8 cellular contexts compared by ENCODE assay signal in the genomic region with DNA sequence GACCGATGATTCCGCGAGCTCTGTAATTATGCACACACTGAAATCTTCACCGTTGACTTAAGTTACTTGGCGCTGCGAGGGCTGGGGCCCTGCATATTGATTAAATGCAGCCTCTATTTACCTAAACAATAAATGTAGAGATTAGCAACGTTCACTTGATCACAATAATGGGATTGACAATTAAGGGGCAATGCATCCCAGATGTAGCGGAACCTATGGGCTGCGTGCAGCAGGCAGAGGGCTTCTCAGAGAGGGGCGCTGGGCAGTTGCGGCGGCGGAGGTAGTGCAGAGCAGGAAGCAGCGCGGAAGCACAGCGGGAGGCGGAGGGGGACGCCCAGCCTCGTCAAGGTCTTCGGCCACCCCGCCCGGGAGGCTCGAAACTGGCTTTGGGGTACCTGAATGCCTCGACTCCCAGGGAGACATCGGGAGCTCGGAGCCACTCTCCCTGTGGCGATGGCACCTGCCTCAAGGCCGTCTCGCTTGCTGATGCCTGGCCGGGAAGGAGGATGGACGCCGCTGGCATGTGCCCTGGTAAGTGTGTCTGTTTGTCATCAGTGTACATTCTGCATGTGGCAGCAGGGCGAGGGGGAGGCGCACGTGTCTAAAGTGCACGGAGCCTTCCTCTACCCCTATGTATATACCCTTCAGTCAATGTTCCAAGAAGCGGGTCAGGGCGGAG. TPM values are rescaled to one million over a fixed set of nuclear protein-coding genes. Genes with fewer than 3 reads are reported as not detected.
DNase-seq lines count a peak whose midpoint lies in the region; ATAC-seq, FAIRE-seq and TF ChIP-seq lines count a peak whose summit lies in the region.

No MANE protein-coding gene starts in this region.

- intact Hi-C loops in tibial artery (cut with DNase I; ENCODE audit: low total_unique reads) = no loop called here

- peak; percentile 47 for ATAC-seq in activated naive CD8-positive, alpha-beta T cell treated with anti-CD3 and anti-CD28 coated beads, Interleukin-2, amount 10 ng/mL, durations not matched to agents 7 days and 5 days (ENCODE audit: low read depth)
- ATAC-seq in GM19023 (IDR thresholded peaks at IDR 0.05; ENCODE audit: unreplicated experiment) (no peak), HG03378 (IDR thresholded peaks at IDR 0.05; ENCODE audit: unreplicated experiment) (no peak)

- peaks cover 0 to 16% (median 14%) of the 10 kb centered on the region in 4 donors for H3K4me1 ChIP-seq in tibial artery

- no peaks in the 10 kb centered on the region for H3K9me3 Mint-ChIP-seq in activated naive CD8-positive, alpha-beta T cell treated with anti-CD3 and anti-CD28 coated beads, Interleukin-2, amount 10 ng/mL, durations not matched to agents 7 days and 5 days

- H3K9me3 ChIP-seq in tibial artery = no peaks in the 10 kb centered on the region

- H3K27me3 Mint-ChIP-seq in activated naive CD8-positive, alpha-beta T cell treated with anti-CD3 and anti-CD28 coated beads, Interleukin-2, amount 10 ng/mL, durations not matched to agents 7 days and 5 days = peaks cover 95% of the 10 kb centered on the region

- H3K27ac Mint-ChIP-seq in activated naive CD8-positive, alpha-beta T cell treated with anti-CD3 and anti-CD28 coated beads, Interleukin-2, amount 10 ng/mL, durations not matched to agents 7 days and 5 days = no peak overlapping the region

- no peak for TF ChIP-seq POLR2A in GM12891 (IDR thresholded peaks at IDR 0.05; ENCODE audit: low read depth, low read length)

- H3K27me3 ChIP-seq in kidney epithelial cell (ENCODE audit: control insufficient read depth, insufficient read depth, low read length) (peaks cover 58% of the 10 kb centered on the region), tibial artery (peaks cover 3 to 64% of the 10 kb centered on the region in 2 donors)

- H3K4me1 Mint-ChIP-seq in activated naive CD8-positive, alpha-beta T cell treated with anti-CD3 and anti-CD28 coated beads, Interleukin-2, amount 10 ng/mL, durations not matched to agents 7 days and 5 days = peaks cover 24% of the 10 kb centered on the region

- H3K4me3 Mint-ChIP-seq in activated naive CD8-positive, alpha-beta T cell treated with anti-CD3 and anti-CD28 coated beads, Interleukin-2, amount 10 ng/mL, durations not matched to agents 7 days and 5 days = peak overlapping the region; percentile 66

- peak; percentile 40 for DNase-seq in activated T-cell treated with anti-CD3 and anti-CD28 coated beads, Interleukin-2, amount 50 U/mL, for 1 hour
- DNase-seq in activated T-cell treated with anti-CD3 and anti-CD28 coated beads for 4 hours = no peak
- DNase-seq in activated naive CD8-positive, alpha-beta T cell treated with anti-CD3 and anti-CD28 coated beads, Interleukin-2, amount 10 ng/mL, durations not matched to agents 7 days and 5 days = no peak
- DNase-seq in kidney epithelial cell (ENCODE audit: low read depth) = no peak
- no peak for DNase-seq in tibial artery
- no peak for DNase-seq in GM12891 (ENCODE audit: insufficient read length, low spot score)

- H3K4me3 ChIP-seq in kidney epithelial cell (ENCODE audit: low read depth, low read length) = peak overlapping the region; percentile 28
- H3K4me3 ChIP-seq in tibial artery = peak overlapping the region; percentile 37 to 53

- no peak for FAIRE-seq in GM12891 (lab: Jason Lieb, UNC)

- H3K36me3 ChIP-seq in kidney epithelial cell (ENCODE audit: control insufficient read depth, insufficient read depth, low read length) (no peaks in the 10 kb centered on the region), tibial artery (no peaks in the 10 kb centered on the region)

- H3K27ac ChIP-seq in tibial artery = no peak overlapping the region

- H3K36me3 Mint-ChIP-seq in activated naive CD8-positive, alpha-beta T cell treated with anti-CD3 and anti-CD28 coated beads, Interleukin-2, amount 10 ng/mL, durations not matched to agents 7 days and 5 days = no peaks in the 10 kb centered on the region

- POLR2A ChIA-PET in activated naive CD8-positive, alpha-beta T cell treated with anti-CD3 and anti-CD28 coated beads, Interleukin-2, amount 10 ng/mL, durations not matched to agents 7 days and 5 days (lab: Charles Lee) = no interaction called here

- TF ChIP-seq CTCF in kidney epithelial cell (IDR thresholded peaks at IDR 0.05; ENCODE audit: insufficient read depth, low read length, poor library complexity, severe bottlenecking) (no peak), tibial artery (IDR thresholded peaks at IDR 0.05) (no peak)

TF ChIP-seq in GM12891, 5 proteins besides CTCF, POLR2A, EP300 and RAD21:
- TF ChIP-seq TAF1 (IDR thresholded peaks at IDR 0.05; ENCODE audit: low read depth, low read length) (no peak), POLR2AphosphoS5 (IDR thresholded peaks at IDR 0.05; ENCODE audit: low read depth, low read length) (no peak), SPI1 (IDR thresholded peaks at IDR 0.05; ENCODE audit: low read depth, low read length) (no peak), POU2F2 (IDR thresholded peaks at IDR 0.05; ENCODE audit: low read depth, low read length) (no peak), PAX5 (IDR thresholded peaks at IDR 0.05; ENCODE audit: insufficient read depth, low read length, severe bottlenecking) (no peak)

RNA-seq across cellular contexts. Expression of a gene that starts 7.7 kb away (rescaled TPM):
- total RNA-seq in activated naive CD8-positive, alpha-beta T cell treated with anti-CD3 and anti-CD28 coated beads, Interleukin-2, amount 10 ng/mL, durations not matched to agents 7 days and 5 days = not detected
- total RNA-seq in kidney epithelial cell = not detected in 2 replicates
- not detected for polyA plus RNA-seq in GM12891 (2012; ENCODE audit: low read depth, missing spikeins)
